In the genomic region with DNA sequence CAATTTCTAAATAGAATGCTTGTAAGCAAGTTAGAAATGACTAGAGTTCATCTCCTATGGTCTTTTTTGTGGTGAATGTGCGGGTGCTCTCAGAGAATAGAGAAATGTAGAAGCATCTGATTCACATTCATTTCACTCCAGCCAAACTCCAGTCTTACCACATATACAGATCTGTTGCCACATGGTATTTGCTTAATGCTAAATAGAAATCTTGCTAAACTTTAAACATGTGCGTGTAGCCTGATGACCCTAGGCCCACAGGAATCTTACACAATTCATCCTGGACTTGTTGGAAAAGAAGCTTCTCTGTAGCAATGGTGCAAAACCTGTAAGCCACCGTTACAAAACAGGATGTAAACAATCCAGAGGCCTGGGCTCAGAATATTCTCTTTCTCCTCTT, we compare ENCODE assay signal across 11 cellular contexts.
DNase-seq lines count a peak whose midpoint lies in the region; ATAC-seq, FAIRE-seq and TF ChIP-seq lines count a peak whose summit lies in the region.
"Had no signal": no experiment of that assay in that cellular context is flagged by ENCODE, and none has a peak within 500 bp of the region (broad histone marks: within the 10 kb centered on the region; RNA-seq: fewer than 3 reads in every experiment).

No MANE protein-coding gene starts in this region.

- no peak for TF ChIP-seq CTCF in AG09309 (IDR thresholded peaks at IDR 0.05; ENCODE audit: control insufficient read depth, insufficient read depth, low read depth, low read length, missing control alignments)
- TF ChIP-seq CTCF in bronchial epithelial cell (IDR thresholded peaks at IDR 0.05; ENCODE audit: insufficient read depth, low read length, severe bottlenecking) = no peak
- TF ChIP-seq CTCF in mucosa of descending colon (IDR thresholded peaks at IDR 0.05) = no peak

- H3K9me3 ChIP-seq in mucosa of descending colon = no peaks in the 10 kb centered on the region

- FAIRE-seq in bronchial epithelial cell (lab: Jason Lieb, UNC) = no peak

- H3K4me1 ChIP-seq in mucosa of descending colon (ENCODE audit: low read depth) = no peaks in the 10 kb centered on the region

- no peak overlapping the region for H3K4me3 ChIP-seq in AG09309 (ENCODE audit: control insufficient read depth, low read depth, low read length)
- H3K4me3 ChIP-seq in bronchial epithelial cell (ENCODE audit: low read depth, low read length) = no peak overlapping the region
- no peak overlapping the region for H3K4me3 ChIP-seq in mucosa of descending colon

- peak; percentile 99 for DNase-seq in AG09309 (ENCODE audit: low read depth)
- DNase-seq in LHCN-M2 (ENCODE audit: low read depth) = peak; percentile 74
- peak; percentile 74 for DNase-seq in bronchial epithelial cell (ENCODE audit: low read depth)
- DNase-seq in mucosa of descending colon = no peak
- DNase-seq in GM19240 (ENCODE audit: insufficient read length, low spot score) = no peak
- DNase-seq in DMS53 treated with DMSO at 0.1 percent for 48 hours (lab: John Stamatoyannopoulos, UW; ENCODE audit: unreplicated experiment) = no peak
- no peak for DNase-seq in SHP77 treated with DMSO at 0.1 percent for 48 hours (lab: John Stamatoyannopoulos, UW)
- DNase-seq: effector memory CD4-positive, alpha-beta T cell; stimulated activated naive CD8-positive, alpha-beta T cell treated with anti-CD3 and anti-CD28 coated beads, Interleukin-15, Interleukin-2, amounts not matched to agents 100 U/mL and 50 U/mL, for 24 hours had no signal

- intact Hi-C loops in mucosa of descending colon (cut with DNase I, micrococcal nuclease) = no loop called here

- ATAC-seq in mucosa of descending colon (peak; percentile 30), GM19467 (IDR thresholded peaks at IDR 0.05; ENCODE audit: unreplicated experiment) (no peak)
- ATAC-seq: HCT116; stimulated activated naive CD8-positive, alpha-beta T cell treated with anti-CD3 and anti-CD28 coated beads, Interleukin-15, Interleukin-2, amounts not matched to agents 100 U/mL and 50 U/mL, for 24 hours had no signal

- no peaks in the 10 kb centered on the region for H3K27me3 ChIP-seq in bronchial epithelial cell (ENCODE audit: control insufficient read depth, insufficient read depth, low read length)

- H3K36me3 ChIP-seq in bronchial epithelial cell (ENCODE audit: control insufficient read depth, insufficient read depth, low read length) (no peaks in the 10 kb centered on the region), mucosa of descending colon (ENCODE audit: low read depth) (no peaks in the 10 kb centered on the region)

Comparison
In these comparisons a context has a peak if more than half of its experiments do, and no peak if none do; other contexts are left out.
1. DNase-seq: peak in AG09309 (single experiment), LHCN-M2 (single experiment) and bronchial epithelial cell (single experiment); none in mucosa of descending colon (0 of 3), GM19240 (single experiment), DMS53 treated with DMSO at 0.1 percent for 48 hours (single experiment) and SHP77 treated with DMSO at 0.1 percent for 48 hours (single experiment).